1 cellular context compared by ENCODE assay signal in genomic region chr10:71075066-71075758, GRCh38.
TF ChIP-seq lines count a peak whose summit lies in the region.

No MANE protein-coding gene starts in this region.

TF ChIP-seq in GM23338, 12 proteins besides CTCF, POLR2A, EP300 and RAD21 (continued from another document):
- no peak for TF ChIP-seq ZNF462 (CRISPR knock-in tag; IDR thresholded peaks at IDR 0.05)
- no peak for TF ChIP-seq CREB1 (CRISPR knock-in tag; IDR thresholded peaks at IDR 0.05; ENCODE audit: low read depth)
- no peak for TF ChIP-seq ZNF331 (CRISPR knock-in tag; IDR thresholded peaks at IDR 0.05; ENCODE audit: low read depth)
TF ChIP-seq in GM23338: peak in this region for 0.
